Comparison of ENCODE assay signal across 16 cellular contexts in genomic region chr9:71628247-71628646, GRCh38.
DNase-seq lines count a peak whose midpoint lies in the region; ATAC-seq and TF ChIP-seq lines count a peak whose summit lies in the region.
"Had no signal": no experiment of that assay in that cellular context is flagged by ENCODE, and none has a peak within 500 bp of the region (broad histone marks: within the 10 kb centered on the region; RNA-seq: fewer than 3 reads in every experiment).

No MANE protein-coding gene starts in this region.

- H3K4me1 ChIP-seq in Loucy (ENCODE audit: insufficient read depth, low read length, poor library complexity, severe bottlenecking) (peaks cover 14% of the 10 kb centered on the region), osteoblast (ENCODE audit: insufficient read depth, low read length) (no peaks in the 10 kb centered on the region), suprapubic skin (no peaks in the 10 kb centered on the region)

- H4K20me1 ChIP-seq in Loucy (ENCODE audit: insufficient read depth, low read length, poor library complexity, severe bottlenecking) (no peaks in the 10 kb centered on the region), osteoblast (ENCODE audit: insufficient read depth, low read length) (no peaks in the 10 kb centered on the region)

- DNase-seq in DMS 273 (lab: John Stamatoyannopoulos, UW; ENCODE audit: unreplicated experiment) (peak; percentile 4), DMS 273 treated with DMSO at 0.1 percent for 48 hours (lab: John Stamatoyannopoulos, UW) (no peak), osteoblast (ENCODE audit: insufficient read length, low spot score, missing footprints) (no peak), suprapubic skin (ENCODE audit: low spot score in 2 of 2) (no peak), HT-29 (ENCODE audit: low spot score) (no peak)
- DNase-seq in central memory CD4-positive, alpha-beta T cell: peak; percentile 17
- DNase-seq: 8988T; activated gamma-delta T cell; effector memory CD4-positive, alpha-beta T cell; NCI-H82; occipital lobe; stimulated activated CD4-positive, alpha-beta T cell treated with anti-CD3 and anti-CD28 coated beads, Interleukin-4, amount 100 ng/mL, for 1 hour; substantia nigra had no signal

- no peaks in the 10 kb centered on the region for H3F3A ChIP-seq in Loucy (ENCODE audit: low read depth)

- H3K9me3 ChIP-seq in Loucy (ENCODE audit: insufficient read depth, low read depth, low read length): no peaks in the 10 kb centered on the region
- no peaks in the 10 kb centered on the region for H3K9me3 ChIP-seq in osteoblast (ENCODE audit: low read depth, low read length)
- no peaks in the 10 kb centered on the region for H3K9me3 ChIP-seq in suprapubic skin

- H3K27ac ChIP-seq in osteoblast (ENCODE audit: low read depth, low read length) (no peak overlapping the region), suprapubic skin (no peak overlapping the region)
- H3K27ac ChIP-seq: KMS-11 had no signal

- TF ChIP-seq POLR2A in suprapubic skin (IDR thresholded peaks at IDR 0.05): no peak

- no peaks in the 10 kb centered on the region for H3K9me2 ChIP-seq in Loucy (replicated peaks; ENCODE audit: low read depth, low read length)

- TF ChIP-seq CTCF in Loucy (conservative IDR thresholded peaks at IDR 0.05; ENCODE audit: low read length) (peak; percentile 77), osteoblast (IDR thresholded peaks at IDR 0.05; ENCODE audit: extremely low read depth, low read depth, low read length) (peak; percentile 51), suprapubic skin (IDR thresholded peaks at IDR 0.05) (no peak)

- no peaks in the 10 kb centered on the region for H3K36me3 ChIP-seq in Loucy (ENCODE audit: insufficient read depth, low read length)
- H3K36me3 ChIP-seq in osteoblast (ENCODE audit: insufficient read depth, low read length): no peaks in the 10 kb centered on the region
- H3K36me3 ChIP-seq in suprapubic skin: no peaks in the 10 kb centered on the region

- H3K4me3 ChIP-seq in Loucy (ENCODE audit: low read length, poor library complexity, severe bottlenecking) (no peak overlapping the region), osteoblast (ENCODE audit: insufficient read depth, low read length) (no peak overlapping the region), suprapubic skin (no peak overlapping the region)

- no peak overlapping the region for H2AFZ ChIP-seq in Loucy (ENCODE audit: low read length)
- H2AFZ ChIP-seq in osteoblast (ENCODE audit: low read length): no peak overlapping the region

- H3K79me2 ChIP-seq in Loucy (ENCODE audit: insufficient read depth, low read length) (no peaks in the 10 kb centered on the region), osteoblast (ENCODE audit: insufficient read depth, low read length) (no peaks in the 10 kb centered on the region)

- no peak for TF ChIP-seq EP300 in suprapubic skin (IDR thresholded peaks at IDR 0.05)

- H3K27me3 ChIP-seq in Loucy (ENCODE audit: insufficient read depth, low read length, poor library complexity, severe bottlenecking) (no peaks in the 10 kb centered on the region), osteoblast (ENCODE audit: insufficient read depth, low read length) (no peaks in the 10 kb centered on the region), suprapubic skin (no peaks in the 10 kb centered on the region)

- H3K4me2 ChIP-seq in Loucy (ENCODE audit: low read depth, low read length, poor library complexity, severe bottlenecking) (no peak overlapping the region), osteoblast (ENCODE audit: insufficient read depth, low read length) (no peak overlapping the region)
- H3K4me2 ChIP-seq: KMS-11 had no signal

- no peak for ATAC-seq in GM19351 (IDR thresholded peaks at IDR 0.05; ENCODE audit: unreplicated experiment)

- 93% methylated on average over 3 of the region's 3 CpGs for WGBS in suprapubic skin

- H3K9ac ChIP-seq in Loucy (ENCODE audit: low read depth, low read length, poor library complexity, severe bottlenecking): no peak overlapping the region
- H3K9ac ChIP-seq: KMS-11 had no signal

Comparison
In these comparisons a context has a peak if more than half of its experiments do, and no peak if none do; other contexts are left out.
1. DNase-seq: peak in DMS 273 (single experiment) and central memory CD4-positive, alpha-beta T cell (single experiment); none in DMS 273 treated with DMSO at 0.1 percent for 48 hours (single experiment), osteoblast (single experiment), suprapubic skin (0 of 2) and HT-29 (single experiment).
2. CTCF ChIP-seq: peak in Loucy (single experiment) and osteoblast (single experiment); none in suprapubic skin (0 of 2).